8 cellular contexts compared by ENCODE assay signal in the genomic region with DNA sequence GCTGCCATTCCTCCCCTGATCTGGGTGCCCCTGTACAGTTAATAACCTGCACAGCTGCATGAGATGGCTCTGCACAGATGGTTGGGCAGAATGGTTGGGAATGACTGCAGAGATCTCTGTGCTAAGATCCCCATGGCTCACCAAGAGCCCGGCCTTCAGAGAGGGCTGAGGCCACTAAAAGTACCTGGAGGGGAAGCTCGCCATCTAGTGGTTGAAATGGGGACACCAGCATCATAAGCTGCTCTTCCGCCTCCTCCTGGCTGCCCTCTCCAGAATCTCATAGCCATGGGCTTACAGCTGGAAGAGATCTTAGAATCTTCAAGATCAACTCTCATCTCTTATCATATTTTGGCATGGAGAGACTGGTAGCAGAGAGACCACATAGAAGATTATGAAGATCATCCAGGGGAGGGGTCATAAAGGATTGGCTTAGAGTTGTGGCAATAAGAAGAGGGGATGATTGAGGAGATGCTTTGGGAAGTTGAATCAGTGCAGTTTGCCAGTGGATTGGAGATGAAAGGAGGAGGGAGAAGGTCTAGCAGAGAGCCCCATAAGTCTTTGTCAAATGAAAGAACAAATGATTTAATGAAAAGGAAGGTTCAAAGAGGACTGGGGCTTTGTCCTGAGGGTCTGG. TPM values are rescaled to one million over a fixed set of nuclear protein-coding genes. Genes with fewer than 3 reads are reported as not detected.
A peak's percentile ranks its signal among the peaks of the same experiment; 100 is the strongest.
DNase-seq lines count a peak whose midpoint lies in the region; ATAC-seq and TF ChIP-seq lines count a peak whose summit lies in the region.

No MANE protein-coding gene starts in this region.

- no peaks in the 10 kb centered on the region for H3K9me3 Mint-ChIP-seq in activated CD4-positive, alpha-beta T cell treated with anti-CD3 and anti-CD28 coated beads, Interleukin-2, amount 10 ng/mL, durations not matched to agents 24 days and 14 days

- H3K9ac ChIP-seq in DND-41 (ENCODE audit: low read depth, low read length) = no peak overlapping the region

- H3K36me3 Mint-ChIP-seq in activated CD4-positive, alpha-beta T cell treated with anti-CD3 and anti-CD28 coated beads, Interleukin-2, amount 10 ng/mL, durations not matched to agents 24 days and 14 days (ENCODE audit: low read depth) = no peaks in the 10 kb centered on the region

- peak; percentile 60 for DNase-seq in DND-41
- DNase-seq in NCI-H2227 treated with DMSO at 0.1 percent for 48 hours (lab: John Stamatoyannopoulos, UW) = peak; percentile 57
- peak; percentile 90 for DNase-seq in activated CD4-positive, alpha-beta T cell treated with anti-CD3 and anti-CD28 coated beads, Interleukin-2, amount 10 ng/mL, durations not matched to agents 24 days and 14 days
- DNase-seq in dermis blood vessel endothelial cell = peak; percentile 81
- no peak for DNase-seq in lower lobe of right lung
- DNase-seq in stimulated activated CD4-positive, alpha-beta T cell treated with anti-CD3 and anti-CD28 coated beads, TNF-alpha, amount 100 ng/mL, for 4 hours (ENCODE audit: low read depth in 3 of 3) = peak in 2 of 3 experiments; percentile 15 to 19

- H3K4me3 ChIP-seq in DND-41 (ENCODE audit: low read depth in 1 of 2, low read length in 2 of 2) (no peak overlapping the region), lower lobe of right lung (no peak overlapping the region)

- peaks cover 27% of the 10 kb centered on the region for H4K20me1 ChIP-seq in DND-41 (ENCODE audit: insufficient read depth, low read length)

- H3K9me3 ChIP-seq in DND-41 (ENCODE audit: insufficient read depth, low read length, severe bottlenecking) = no peaks in the 10 kb centered on the region
- no peaks in the 10 kb centered on the region for H3K9me3 ChIP-seq in lower lobe of right lung

- no peak overlapping the region for H3K4me3 Mint-ChIP-seq in activated CD4-positive, alpha-beta T cell treated with anti-CD3 and anti-CD28 coated beads, Interleukin-2, amount 10 ng/mL, durations not matched to agents 24 days and 14 days

- H3K4me1 ChIP-seq in DND-41 (ENCODE audit: insufficient read depth, low read length) (no peaks in the 10 kb centered on the region), lower lobe of right lung (peaks cover 21% of the 10 kb centered on the region)

- H3K36me3 ChIP-seq in DND-41 (ENCODE audit: insufficient read depth, low read length) (no peaks in the 10 kb centered on the region), lower lobe of right lung (no peaks in the 10 kb centered on the region)

- TF ChIP-seq CTCF in DND-41 (IDR thresholded peaks at IDR 0.05; ENCODE audit: borderline replicate concordance, extremely low read depth, low read length, poor library complexity, severe bottlenecking) (peak; percentile 97), lower lobe of right lung (IDR thresholded peaks at IDR 0.05) (peak; percentile 90)

- H3K27ac ChIP-seq in DND-41 (ENCODE audit: low read length) = no peak overlapping the region
- H3K27ac ChIP-seq in lower lobe of right lung = peak overlapping the region; percentile 46

- H3K4me1 Mint-ChIP-seq in activated CD4-positive, alpha-beta T cell treated with anti-CD3 and anti-CD28 coated beads, Interleukin-2, amount 10 ng/mL, durations not matched to agents 24 days and 14 days = peaks cover 2% of the 10 kb centered on the region

- intact Hi-C loops in activated CD4-positive, alpha-beta T cell treated with anti-CD3 and anti-CD28 coated beads, Interleukin-2, amount 10 ng/mL, durations not matched to agents 24 days and 14 days (cut with micrococcal nuclease) = loop anchor here (1.0 kb wide), 2 partner anchors 68 to 131 kb away; no protein-coding TSS in a partner anchor
- intact Hi-C loops in lower lobe of right lung (cut with DNase I) = loop anchor here (10.0 kb wide), 1 partner anchor 58 kb away; a partner anchor contains a TSS

- H3K79me2 ChIP-seq in DND-41 (ENCODE audit: insufficient read depth, low read length) = no peaks in the 10 kb centered on the region

- H3K4me2 ChIP-seq in DND-41 (ENCODE audit: insufficient read depth, low read length) = no peak overlapping the region

- H3K27ac Mint-ChIP-seq in activated CD4-positive, alpha-beta T cell treated with anti-CD3 and anti-CD28 coated beads, Interleukin-2, amount 10 ng/mL, durations not matched to agents 24 days and 14 days = no peak overlapping the region

- no peak overlapping the region for H2AFZ ChIP-seq in DND-41 (ENCODE audit: low read depth, low read length)

- H3K27me3 Mint-ChIP-seq in activated CD4-positive, alpha-beta T cell treated with anti-CD3 and anti-CD28 coated beads, Interleukin-2, amount 10 ng/mL, durations not matched to agents 24 days and 14 days = peaks cover 30% of the 10 kb centered on the region

- ATAC-seq in DND-41 (ENCODE audit: insufficient read depth, low read depth) (peak; percentile 91), HG02571 (IDR thresholded peaks at IDR 0.05; ENCODE audit: unreplicated experiment) (peak; percentile 73), lower lobe of right lung (peak; percentile 64 to 70), HG03521 (IDR thresholded peaks at IDR 0.05; ENCODE audit: unreplicated experiment) (no peak)

- peaks cover 30% of the 10 kb centered on the region for H3K27me3 ChIP-seq in DND-41 (ENCODE audit: insufficient read depth, low read length, poor library complexity)
- H3K27me3 ChIP-seq in lower lobe of right lung (ENCODE audit: low read depth) = peaks cover 6% of the 10 kb centered on the region

RNA-seq across cellular contexts. Expression of a gene that starts 22.0 kb away (rescaled TPM):
- 0.76 and 1.2 TPM in 2 replicates for total RNA-seq in activated CD4-positive, alpha-beta T cell treated with anti-CD3 and anti-CD28 coated beads, Interleukin-2, amount 10 ng/mL, durations not matched to agents 24 days and 14 days
- total RNA-seq in dermis blood vessel endothelial cell (6.3 and 8.5 TPM in 2 replicates), lower lobe of right lung (3.5 TPM)

RNA-seq across cellular contexts. Expression of a gene that starts 33.1 kb away (rescaled TPM):
- total RNA-seq in activated CD4-positive, alpha-beta T cell treated with anti-CD3 and anti-CD28 coated beads, Interleukin-2, amount 10 ng/mL, durations not matched to agents 24 days and 14 days = 20.0 and 20.3 TPM in 2 replicates
- total RNA-seq in dermis blood vessel endothelial cell = 159 and 202 TPM in 2 replicates
- total RNA-seq in lower lobe of right lung = 121 TPM
